8 cellular contexts compared by ENCODE assay signal in genomic region chr6:125780540-125781306, GRCh38. TPM values are rescaled to one million over a fixed set of nuclear protein-coding genes. Genes with fewer than 3 reads are reported as not detected.
DNase-seq lines count a peak whose midpoint lies in the region; ATAC-seq, FAIRE-seq and TF ChIP-seq lines count a peak whose summit lies in the region.

No MANE protein-coding gene starts in this region.

- no peak for FAIRE-seq in GM12892 (lab: Jason Lieb, UNC)

- TF ChIP-seq POLR2A in GM12892 (IDR thresholded peaks at IDR 0.05; ENCODE audit: low read depth, low read length) (peak; percentile 73), NB4 (IDR thresholded peaks at IDR 0.05; ENCODE audit: extremely low read depth, insufficient read length) (peak; percentile 87), gastrocnemius medialis (IDR thresholded peaks at IDR 0.05) (peak; percentile 61 to 81)

- ATAC-seq in HG02588 (IDR thresholded peaks at IDR 0.05; ENCODE audit: unreplicated experiment) (peak; percentile 75), gastrocnemius medialis (peak; percentile 89 to 92)

- intact Hi-C loops in gastrocnemius medialis (cut with DNase I; ENCODE audit: low total_unique reads), result loop anchor here (1.0 to 10.0 kb wide), 5 partner anchors 10 to 816 kb away; partner anchors contain the start of genes HEY2, HINT3, NCOA7 and RNF217

- H3K4me1 ChIP-seq in gastrocnemius medialis, result peaks cover 0 to 5% of the 10 kb centered on the region in 2 donors

- TF ChIP-seq CTCF in NB4 (IDR thresholded peaks at IDR 0.05; ENCODE audit: low read depth, low read length) (no peak), gastrocnemius medialis (IDR thresholded peaks at IDR 0.05 in 4 of 5, conservative IDR thresholded peaks at IDR 0.05 in 1 of 5) (peak in 1 of 5 experiments; percentile 6)

- H3K27ac ChIP-seq in gastrocnemius medialis, result peak overlapping the region; percentile 91 to 97 (median 95)

- H3K36me3 ChIP-seq in gastrocnemius medialis, result no peaks in the 10 kb centered on the region

- in situ Hi-C loops in gastrocnemius medialis (cut with MboI; ENCODE audit: low sequenced_read_pairs in 4 of 4), result loop anchor here in 2 of 4 donors (10.0 kb wide), 2 partner anchors 174 to 194 kb away; partner anchors contain the start of gene HINT3 (in 1 of the 2)

- peak overlapping the region; percentile 82 for H3K4me3 ChIP-seq in NB4 (ENCODE audit: low read depth, low read length)
- H3K4me3 ChIP-seq in gastrocnemius medialis, result peak overlapping the region; percentile 65 to 80 (median 75)

- no peak for DNase-seq in GM12892 (ENCODE audit: insufficient read length)
- DNase-seq in NB4 (ENCODE audit: low read depth), result peak; percentile 89
- peak; percentile 87 for DNase-seq in SKM-1 (lab: John Stamatoyannopoulos, UW; ENCODE audit: unreplicated experiment)
- peak in 31 of 56 donors; percentile 11 to 71 (median 38) for DNase-seq in amygdala (lab: John Stamatoyannopoulos, UW)
- peak in 38 of 51 donors; percentile 4 to 88 (median 25) for DNase-seq in hypothalamus (lab: John Stamatoyannopoulos, UW)
- DNase-seq in gastrocnemius medialis, result peak; percentile 61 to 63
- DNase-seq in HuH-7.5 (ENCODE audit: low spot score), result no peak

- H3K9me3 ChIP-seq in gastrocnemius medialis, result no peaks in the 10 kb centered on the region

- H3K27me3 ChIP-seq in gastrocnemius medialis, result no peaks in the 10 kb centered on the region

RNA-seq across cellular contexts. Expression of gene NCOA7, which starts 10.0 kb away (rescaled TPM):
- polyA plus RNA-seq in GM12892 (2012; ENCODE audit: missing spikeins), result 37.6 TPM
- 1 to 10 TPM; 7.0 to 9.5 (median 9.2) TPM for total RNA-seq in gastrocnemius medialis

RNA-seq across cellular contexts. Expression of gene HEY2, which starts 31.3 kb away (rescaled TPM):
- polyA plus RNA-seq in GM12892 (2012; ENCODE audit: missing spikeins), result not detected
- total RNA-seq in gastrocnemius medialis, result 1 to 10 TPM; 5.9 to 9.0 (median 7.4) TPM

Comparison
In these comparisons a context has a peak if more than half of its experiments do, and no peak if none do; other contexts are left out.
1. DNase-seq: peak in NB4 (single experiment), SKM-1 (single experiment), amygdala (31 of 56), hypothalamus (38 of 51) and gastrocnemius medialis (2 of 2); none in GM12892 (single experiment) and HuH-7.5 (single experiment).
2. Peak in every context shown above with its lines, with median percentiles within 50 percentile points of each other: POLR2A ChIP-seq.